ENCODE assay signal across 1 cellular context in genomic region chr9:9778293-9778692, GRCh38.
TF ChIP-seq lines count a peak whose summit lies in the region.

No MANE protein-coding gene starts in this region.

TF ChIP-seq in H1, 55 proteins besides CTCF, POLR2A, EP300 and RAD21:
- no peak for TF ChIP-seq TBP (IDR thresholded peaks at IDR 0.05; ENCODE audit: low read depth, low read length)
- TF ChIP-seq KDM1A (IDR thresholded peaks at IDR 0.05; ENCODE audit: borderline replicate concordance, low read length), result no peak
